ENCODE assay signal across 1 cellular context in genomic region chr12:46507766-46508165, GRCh38.
TF ChIP-seq lines count a peak whose summit lies in the region.

No MANE protein-coding gene starts in this region.

TF ChIP-seq in H1, 55 proteins besides CTCF, POLR2A, EP300 and RAD21 (continued from another document):
- TF ChIP-seq TEAD4 (IDR thresholded peaks at IDR 0.05; ENCODE audit: low read depth, low read length) (no peak), CREB1 (IDR thresholded peaks at IDR 0.05) (no peak), EZH2 (IDR thresholded peaks at IDR 0.05; ENCODE audit: low read depth, low read length, severe bottlenecking) (no peak), MAFK (IDR thresholded peaks at IDR 0.05; ENCODE audit: low read depth, low read length) (no peak), POU5F1 (IDR thresholded peaks at IDR 0.05; ENCODE audit: low read depth, low read length) (no peak), SUZ12 (IDR thresholded peaks at IDR 0.05; ENCODE audit: low read length) (no peak), CEBPB (IDR thresholded peaks at IDR 0.05; ENCODE audit: low read depth, low read length) (no peak), BACH1 (IDR thresholded peaks at IDR 0.05; ENCODE audit: low read length) (no peak), USF2 (IDR thresholded peaks at IDR 0.05; ENCODE audit: low read length) (no peak), KDM4A (IDR thresholded peaks at IDR 0.05; ENCODE audit: low read depth, low read length, severe bottlenecking) (no peak), EGR1 (IDR thresholded peaks at IDR 0.05; ENCODE audit: borderline replicate concordance, low read depth, low read length) (no peak), MAX (IDR thresholded peaks at IDR 0.05) (no peak)
